Comparison of ENCODE assay signal across 24 cellular contexts in the genomic region with DNA sequence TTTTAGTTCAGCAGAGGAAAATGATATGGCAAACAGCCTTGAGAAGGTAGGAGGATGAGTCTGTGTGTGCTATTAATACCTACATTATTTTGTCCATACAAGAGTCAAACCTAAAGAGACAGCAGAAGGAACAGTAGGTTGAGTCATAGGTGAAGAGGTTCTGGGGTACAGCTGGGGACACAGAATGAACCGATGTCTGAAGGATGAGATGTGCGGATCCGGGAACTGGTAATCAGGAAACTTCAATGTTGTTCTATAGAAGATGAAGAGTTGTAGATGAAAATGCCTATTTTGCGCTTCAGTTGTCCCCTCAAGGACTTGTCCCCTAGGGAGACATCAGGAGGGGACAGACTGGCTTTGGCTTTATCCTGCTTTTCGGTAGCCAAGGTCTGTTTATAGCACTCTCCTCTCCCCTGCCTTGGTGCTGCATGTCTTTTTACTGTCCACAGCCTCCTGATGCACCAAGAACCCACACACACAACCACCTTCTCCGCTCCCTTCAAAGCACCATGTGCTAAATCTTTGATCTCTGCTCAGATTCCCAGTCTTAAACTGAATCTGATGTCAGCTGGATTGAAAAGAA.
"Had no signal": no experiment of that assay in that cellular context is flagged by ENCODE, and none has a peak within 500 bp of the region (broad histone marks: within the 10 kb centered on the region; RNA-seq: fewer than 3 reads in every experiment).

No MANE protein-coding gene starts in this region.

- H3K4me2 ChIP-seq: hepatocyte, smooth muscle cell had no signal

- H3K27ac ChIP-seq: hepatocyte, lower lobe of right lung, ovary, right atrium auricular region, right lobe of liver, testis, thyroid gland, transverse colon, upper lobe of left lung, vagina had no signal

- H3K27me3 ChIP-seq: hepatocyte, ovary, right atrium auricular region, right lobe of liver, testis, thyroid gland, transverse colon, upper lobe of left lung, vagina had no signal

- H3K4me1 ChIP-seq: lower lobe of right lung, right atrium auricular region, right lobe of liver, testis, thyroid gland, transverse colon, upper lobe of left lung, vagina had no signal

- H3K9me3 ChIP-seq: lower lobe of right lung, mucosa of descending colon, ovary, right atrium auricular region, right lobe of liver, testis, thyroid gland, transverse colon, upper lobe of left lung, vagina had no signal

- H3K36me3 ChIP-seq: lower lobe of right lung, ovary, right atrium auricular region, right lobe of liver, thyroid gland, transverse colon, upper lobe of left lung, vagina had no signal

- H3K4me3 ChIP-seq: hepatocyte, lower lobe of right lung, mucosa of descending colon, ovary, right atrium auricular region, right lobe of liver, smooth muscle cell, testis, thyroid gland, transverse colon, upper lobe of left lung, vagina had no signal

- DNase-seq: kidney glomerular epithelial cell; left cardiac atrium; lower lobe of right lung; mammary epithelial cell; midbrain; mucosa of descending colon; naive thymus-derived CD4-positive, alpha-beta T cell; ovary; right lobe of liver; stimulated activated CD4-positive, alpha-beta T cell treated with anti-CD3 and anti-CD28 coated beads, Interleukin-1b, Interleukin-23, amount 100 ng/mL, for 48 hours; stimulated activated CD4-positive, alpha-beta T cell treated with anti-CD3 and anti-CD28 coated beads, Interleukin-2, amount 100 ng/mL, for 48 hours; stimulated activated CD4-positive, alpha-beta T cell treated with anti-CD3 and anti-CD28 coated beads, Interleukin-4, amount 100 ng/mL, for 4 hours; stimulated activated CD8-positive, alpha-beta memory T cell treated with anti-CD3 and anti-CD28 coated beads, Interleukin-4, amount 100 ng/mL, for 48 hours; stimulated activated naive CD4-positive, alpha-beta T cell treated with Interleukin-2 at 50 U/mL for 16 hours; stimulated activated naive CD8-positive, alpha-beta T cell treated with anti-CD3 and anti-CD28 coated beads, Interleukin-15, amount 100 ng/mL, for 72 hours; substantia nigra; testis; thyroid gland; transverse colon; upper lobe of left lung had no signal

- H3K79me2 ChIP-seq: hepatocyte had no signal
